ENCODE assay signal across 11 cellular contexts in the genomic region with DNA sequence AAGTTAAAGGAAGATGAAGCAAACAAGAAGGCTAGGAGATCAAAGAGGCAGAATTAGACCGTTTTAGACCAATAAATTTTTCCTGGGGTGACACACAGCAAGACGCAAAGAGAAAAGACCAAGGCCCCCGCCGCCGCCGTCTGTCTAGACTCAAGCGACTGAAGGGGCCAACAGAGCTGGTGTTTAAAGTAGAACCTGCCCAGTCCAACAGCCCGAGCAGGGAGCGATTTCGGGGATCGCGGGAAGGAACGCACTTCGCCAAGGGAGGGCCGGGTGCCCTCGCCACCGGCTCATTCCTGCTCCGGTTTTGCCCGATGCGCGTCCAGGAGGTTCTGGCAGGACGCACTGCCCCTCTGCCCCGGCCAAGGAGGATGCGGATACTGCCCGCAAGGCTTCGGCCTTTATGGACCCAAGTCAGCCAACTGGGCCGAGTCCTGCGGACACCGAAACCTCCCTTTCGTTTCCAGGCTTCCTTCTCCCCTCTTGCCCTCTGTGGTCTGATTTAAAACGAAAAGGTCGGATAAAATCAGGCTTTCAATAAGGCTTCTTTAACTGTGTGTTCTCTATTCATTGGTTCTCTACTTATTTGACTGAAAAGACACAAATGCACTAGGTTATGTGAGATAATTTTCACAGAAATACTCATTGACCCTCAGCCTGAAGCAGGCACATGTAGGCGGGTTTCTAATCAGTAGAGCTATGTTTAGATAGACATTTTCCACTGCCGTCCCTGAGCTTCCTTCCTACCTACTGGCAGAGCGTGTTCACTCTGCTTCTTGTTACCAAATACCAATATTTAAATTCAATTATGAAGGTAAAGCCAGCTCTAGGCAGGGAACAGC. TPM values are rescaled to one million over a fixed set of nuclear protein-coding genes. Genes with fewer than 3 reads are reported as not detected.
A peak's percentile ranks its signal among the peaks of the same experiment; 100 is the strongest.
DNase-seq lines count a peak whose midpoint lies in the region; ATAC-seq, FAIRE-seq and TF ChIP-seq lines count a peak whose summit lies in the region.
"Had no signal": no experiment of that assay in that cellular context is flagged by ENCODE, and none has a peak within 500 bp of the region (broad histone marks: within the 10 kb centered on the region; RNA-seq: fewer than 3 reads in every experiment).

No MANE protein-coding gene starts in this region.

- no TSS peak for BruUV-seq in endothelial cell of umbilical vein (replicated peaks; lab: Mats Ljungman, UMichigan)

- no peak overlapping the region for H3K4me3 ChIP-seq in DND-41 (ENCODE audit: low read depth in 1 of 2, low read length in 2 of 2)
- H3K4me3 ChIP-seq in endothelial cell of umbilical vein (replicated peaks in 1 of 3; ENCODE audit: insufficient read depth in 1 of 3, low read depth in 1 of 3, low read length in 3 of 3): peak overlapping the region in 2 of 3 experiments; percentile 30 to 32
- no peak overlapping the region for H3K4me3 ChIP-seq in pancreas

- peaks cover 32% of the 10 kb centered on the region for H3K4me1 ChIP-seq in DND-41 (ENCODE audit: insufficient read depth, low read length)
- peaks cover 61% of the 10 kb centered on the region for H3K4me1 ChIP-seq in endothelial cell of umbilical vein (ENCODE audit: control insufficient read depth, extremely low read depth, insufficient read depth, low read length)
- H3K4me1 ChIP-seq in pancreas: peaks cover 0 to 5% (median 4%) of the 10 kb centered on the region in 3 donors

- peak overlapping the region; percentile 29; the same call in 1 of the 2 replicates for H2AFZ ChIP-seq in DND-41 (ENCODE audit: low read depth, low read length)
- H2AFZ ChIP-seq in endothelial cell of umbilical vein (ENCODE audit: low read depth, low read length): peak overlapping the region; percentile 17

- no peaks in the 10 kb centered on the region for H3K9me1 ChIP-seq in endothelial cell of umbilical vein (replicated peaks; ENCODE audit: control insufficient read depth, extremely low read depth, insufficient read depth, low read length)

- TF ChIP-seq CTCF in DND-41 (IDR thresholded peaks at IDR 0.05; ENCODE audit: borderline replicate concordance, extremely low read depth, low read length, poor library complexity, severe bottlenecking) (no peak), endothelial cell of umbilical vein (IDR thresholded peaks at IDR 0.05; ENCODE audit: extremely low read depth in 1 of 2, insufficient read depth in 1 of 2, low read depth in 1 of 2, low read length in 2 of 2) (no peak), pancreas (IDR thresholded peaks at IDR 0.05) (no peak)

- FAIRE-seq in endothelial cell of umbilical vein (lab: Jason Lieb, UNC) (peak; percentile 35), pancreas (lab: Jason Lieb, UNC) (no peak)

- peaks cover 8 to 51% (median 14%) of the 10 kb centered on the region in 3 donors for H3K4me1 Mint-ChIP-seq in IgD-negative memory B cell

- CTCF ChIA-PET in endothelial cell of umbilical vein (lab: Charles Lee): interaction anchor here (0.7 to 4.1 kb wide), 22 partner anchors 7 to 1266 kb away, joined by 3 to 48 read pairs (median 4); a partner anchor contains a TSS

- H3K27ac ChIP-seq in DND-41 (ENCODE audit: low read length) (no peak overlapping the region), endothelial cell of umbilical vein (ENCODE audit: insufficient read depth, low read depth, low read length) (peak overlapping the region; percentile 69), pancreas (no peak overlapping the region)

- H3K9ac ChIP-seq in DND-41 (ENCODE audit: low read depth, low read length) (no peak overlapping the region), endothelial cell of umbilical vein (replicated peaks; ENCODE audit: extremely low read depth, insufficient read depth, low read length) (peak overlapping the region; percentile 78)

- H3K4me2 ChIP-seq in DND-41 (ENCODE audit: insufficient read depth, low read length) (no peak overlapping the region), endothelial cell of umbilical vein (ENCODE audit: insufficient read depth, low read length) (peak overlapping the region; percentile 74)

- peak overlapping the region; percentile 91 to 98 (median 94) for H3K27ac Mint-ChIP-seq in IgD-negative memory B cell

- intact Hi-C loops in endothelial cell of umbilical vein (cut with micrococcal nuclease) (loop anchor here (1.0 to 5.0 kb wide), 3 partner anchors 7 to 1001 kb away; a partner anchor contains a TSS), pancreas (cut with DNase I) (loop anchor here in 1 of 3 donors (10.0 kb wide), 1 partner anchor 1304 kb away; no protein-coding TSS in a partner anchor)

- H4K20me1 ChIP-seq in DND-41 (ENCODE audit: insufficient read depth, low read length): no peaks in the 10 kb centered on the region
- H4K20me1 ChIP-seq in endothelial cell of umbilical vein (replicated peaks; ENCODE audit: control insufficient read depth, extremely low read depth, insufficient read depth, low read length): no peaks in the 10 kb centered on the region

- DNase-seq in DND-41 (no peak), endothelial cell of umbilical vein (ENCODE audit: low read depth, low spot score) (peak; percentile 72), pancreas (peak in 4 of 6 donors; percentile 6 to 58 (median 28)), SK-N-DZ (ENCODE audit: low spot score) (no peak)
- no peak for DNase-seq in central memory CD4-positive, alpha-beta T cell
- no peak for DNase-seq in stimulated activated CD4-positive, alpha-beta T cell treated with anti-CD3 and anti-CD28 coated beads, Interleukin-4, amount 100 ng/mL, for 4 hours
- DNase-seq: NCI-H1417, NCI-H82 had no signal

- 18 to 19% methylated on average over 35 of the region's 35 CpGs for WGBS in pancreas, 2 donors

- H3K27me3 Mint-ChIP-seq in IgD-negative memory B cell: peaks cover 66% of the 10 kb centered on the region

- no peaks in the 10 kb centered on the region for H3K36me3 ChIP-seq in DND-41 (ENCODE audit: insufficient read depth, low read length)
- H3K36me3 ChIP-seq in endothelial cell of umbilical vein (ENCODE audit: control insufficient read depth in 2 of 2, extremely low read depth in 1 of 2, insufficient read depth in 2 of 2, low read length in 2 of 2): peaks cover 3 to 4% of the 10 kb centered on the region in 2 experiments
- H3K36me3 ChIP-seq in pancreas: no peaks in the 10 kb centered on the region

- H3K4me3 Mint-ChIP-seq in IgD-negative memory B cell: peak overlapping the region; percentile 38 to 89 (median 50)

- dilution Hi-C loops in endothelial cell of umbilical vein (cut with MboI; ENCODE audit: extremely low pct_ligation_motif_present, low sequenced_read_pairs): loop anchor here (25.0 kb wide), 1 partner anchor 971 kb away; no protein-coding TSS in a partner anchor

- H3K9me3 Mint-ChIP-seq in IgD-negative memory B cell: peaks cover 0 to 17% (median 1%) of the 10 kb centered on the region in 3 donors

- H3K9me3 ChIP-seq in DND-41 (ENCODE audit: insufficient read depth, low read length, severe bottlenecking) (no peaks in the 10 kb centered on the region), endothelial cell of umbilical vein (replicated peaks; ENCODE audit: control insufficient read depth, insufficient read depth, low read length) (no peaks in the 10 kb centered on the region), pancreas (no peaks in the 10 kb centered on the region)

- POLR2A ChIA-PET in endothelial cell of umbilical vein (lab: Charles Lee): interaction anchor here (0.7 to 1.7 kb wide), 5 partner anchors 9 to 15 kb away, joined by 3 to 5 read pairs (median 3); a partner anchor contains a TSS

- H3K27me3 ChIP-seq in DND-41 (ENCODE audit: insufficient read depth, low read length, poor library complexity) (no peaks in the 10 kb centered on the region), endothelial cell of umbilical vein (ENCODE audit: control insufficient read depth in 2 of 2, insufficient read depth in 2 of 2, low read length in 2 of 2) (no peaks in the 10 kb centered on the region), pancreas (peaks cover 15 to 74% (median 35%) of the 10 kb centered on the region in 4 donors)

- ATAC-seq in DND-41 (ENCODE audit: insufficient read depth, low read depth) (no peak), pancreas (no peak)
- ATAC-seq: left ventricle myocardium superior had no signal

- peaks cover 9% of the 10 kb centered on the region for H3K79me2 ChIP-seq in DND-41 (ENCODE audit: insufficient read depth, low read length)
- H3K79me2 ChIP-seq in endothelial cell of umbilical vein (ENCODE audit: control insufficient read depth, insufficient read depth, low read length): peaks cover 78% of the 10 kb centered on the region

- TF ChIP-seq POLR2A in endothelial cell of umbilical vein (IDR thresholded peaks at IDR 0.05; ENCODE audit: low read depth, low read length): no peak

- no peaks in the 10 kb centered on the region for H3K36me3 Mint-ChIP-seq in IgD-negative memory B cell

RNA-seq across cellular contexts. Expression of a gene that starts 2.2 kb away (rescaled TPM):
- polyA plus RNA-seq in IgD-negative memory B cell (1.0 TPM), endothelial cell of umbilical vein (16.9 and 18.1 TPM in 2 replicates), pancreas (under 1 TPM; 0.15 to 0.49 TPM)
- total RNA-seq in endothelial cell of umbilical vein (15.6 and 18.5 TPM in 2 replicates), pancreas (under 1 TPM in 3 of 6 donors, not detected in 3; 0.06 to 0.19 (median 0.17) TPM)
- 13.0 and 13.8 TPM in 2 replicates for polyA plus RNA-seq in endothelial cell of umbilical vein (2011; cell fraction: cytosol; rRNA removed)
- polyA plus RNA-seq in endothelial cell of umbilical vein (2011; cell fraction: nucleus; rRNA removed): 5.6 and 8.3 TPM in 2 replicates
- 13.9 and 16.0 TPM in 2 replicates for polyA plus RNA-seq in endothelial cell of umbilical vein (2012)
- polyA minus RNA-seq in endothelial cell of umbilical vein: 8.6 and 9.4 TPM in 2 replicates
- polyA minus RNA-seq in endothelial cell of umbilical vein (2011; cell fraction: cytosol; rRNA and poly(A)+ RNA removed): 5.9 TPM
- 3.8 and 4.1 TPM in 2 replicates for polyA minus RNA-seq in endothelial cell of umbilical vein (2011; cell fraction: nucleus; rRNA and poly(A)+ RNA removed)
- not detected in 2 replicates for polyA plus RNA-seq in SK-N-DZ (2014; cell fraction: cytosol; rRNA removed)
- not detected in 2 replicates for polyA plus RNA-seq in SK-N-DZ (2014; cell fraction: nucleus; rRNA removed)
- total RNA-seq: cerebellum, left ventricle myocardium superior had no signal

RNA-seq across cellular contexts. Expression of a gene that starts 6.3 kb away (rescaled TPM):
- polyA plus RNA-seq in IgD-negative memory B cell (not detected), endothelial cell of umbilical vein (4.2 and 4.7 TPM in 2 replicates), pancreas (under 1 TPM; 0.38 to 0.56 TPM)
- total RNA-seq in endothelial cell of umbilical vein (12.0 and 14.0 TPM in 2 replicates), pancreas (1 to 10 TPM in 1 of 6 donors, under 1 TPM in 4, not detected in 1; 0.13 to 1.9 (median 0.43) TPM)
- 1.5 and 2.4 TPM in 2 replicates for polyA plus RNA-seq in endothelial cell of umbilical vein (2011; cell fraction: cytosol; rRNA removed)
- 14.0 and 14.1 TPM in 2 replicates for polyA plus RNA-seq in endothelial cell of umbilical vein (2011; cell fraction: nucleus; rRNA removed)
- polyA plus RNA-seq in endothelial cell of umbilical vein (2012): 4.6 and 5.6 TPM in 2 replicates
- 1.6 and 2.0 TPM in 2 replicates for polyA minus RNA-seq in endothelial cell of umbilical vein
- polyA minus RNA-seq in endothelial cell of umbilical vein (2011; cell fraction: cytosol; rRNA and poly(A)+ RNA removed): not detected
- polyA minus RNA-seq in endothelial cell of umbilical vein (2011; cell fraction: nucleus; rRNA and poly(A)+ RNA removed): 7.1 and 20.1 TPM in 2 replicates
- not detected in 2 replicates for polyA plus RNA-seq in SK-N-DZ (2014; cell fraction: cytosol; rRNA removed)
- polyA plus RNA-seq in SK-N-DZ (2014; cell fraction: nucleus; rRNA removed): not detected in 2 replicates
- total RNA-seq: cerebellum had no signal

RNA-seq across cellular contexts. Expression of a gene that starts 6.7 kb away (rescaled TPM):
- polyA plus RNA-seq in IgD-negative memory B cell (0.20 TPM), endothelial cell of umbilical vein (47.2 and 84.1 TPM in 2 replicates), pancreas (under 1 TPM in 1 of 2 donors, not detected in 1; 0.09 TPM)
- total RNA-seq in endothelial cell of umbilical vein (61.6 and 62.9 TPM in 2 replicates), pancreas (under 1 TPM in 1 of 6 donors, not detected in 5; 0.13 TPM)
- 44.6 and 46.3 TPM in 2 replicates for polyA plus RNA-seq in endothelial cell of umbilical vein (2011; cell fraction: cytosol; rRNA removed)
- 94.3 and 108 TPM in 2 replicates for polyA plus RNA-seq in endothelial cell of umbilical vein (2011; cell fraction: nucleus; rRNA removed)
- 32.3 and 47.7 TPM in 2 replicates for polyA plus RNA-seq in endothelial cell of umbilical vein (2012)
- polyA minus RNA-seq in endothelial cell of umbilical vein: 8.0 and 11.3 TPM in 2 replicates
- not detected for polyA minus RNA-seq in endothelial cell of umbilical vein (2011; cell fraction: cytosol; rRNA and poly(A)+ RNA removed)
- 14.0 and 22.7 TPM in 2 replicates for polyA minus RNA-seq in endothelial cell of umbilical vein (2011; cell fraction: nucleus; rRNA and poly(A)+ RNA removed)
- 0.16 TPM in 1 of 2 replicates, not detected in the other for polyA plus RNA-seq in SK-N-DZ (2014; cell fraction: cytosol; rRNA removed)
- polyA plus RNA-seq in SK-N-DZ (2014; cell fraction: nucleus; rRNA removed): not detected in 2 replicates
- total RNA-seq: cerebellum, left ventricle myocardium superior had no signal

RNA-seq across cellular contexts. Expression of a gene that starts 11.1 kb away (rescaled TPM):
- 0.39 TPM for polyA plus RNA-seq in IgD-negative memory B cell
- total RNA-seq in endothelial cell of umbilical vein: 17.9 and 20.7 TPM in 2 replicates
- polyA plus RNA-seq in endothelial cell of umbilical vein: 7.8 and 10.0 TPM in 2 replicates
- 5.0 and 6.7 TPM in 2 replicates for polyA plus RNA-seq in endothelial cell of umbilical vein (2011; cell fraction: cytosol; rRNA removed)
- 15.6 and 19.9 TPM in 2 replicates for polyA plus RNA-seq in endothelial cell of umbilical vein (2011; cell fraction: nucleus; rRNA removed)
- polyA plus RNA-seq in endothelial cell of umbilical vein (2012): 6.1 and 6.2 TPM in 2 replicates
- polyA minus RNA-seq in endothelial cell of umbilical vein: 6.1 and 6.7 TPM in 2 replicates
- not detected for polyA minus RNA-seq in endothelial cell of umbilical vein (2011; cell fraction: cytosol; rRNA and poly(A)+ RNA removed)
- 8.4 and 18.0 TPM in 2 replicates for polyA minus RNA-seq in endothelial cell of umbilical vein (2011; cell fraction: nucleus; rRNA and poly(A)+ RNA removed)
- total RNA-seq in pancreas: under 1 TPM in 1 of 6 donors, not detected in 5; 0.34 TPM
- polyA plus RNA-seq in pancreas: under 1 TPM in 1 of 2 donors, not detected in 1; 0.12 TPM
- not detected in 2 replicates for polyA plus RNA-seq in SK-N-DZ (2014; cell fraction: cytosol; rRNA removed)
- polyA plus RNA-seq in SK-N-DZ (2014; cell fraction: nucleus; rRNA removed): not detected in 2 replicates
- total RNA-seq: cerebellum, left ventricle myocardium superior had no signal

RNA-seq across cellular contexts. Expression of a gene that starts 15.2 kb away (rescaled TPM):
- not detected for polyA plus RNA-seq in IgD-negative memory B cell
- 18.8 and 21.4 TPM in 2 replicates for total RNA-seq in endothelial cell of umbilical vein
- polyA plus RNA-seq in endothelial cell of umbilical vein: 18.6 and 22.1 TPM in 2 replicates
- 15.7 and 18.5 TPM in 2 replicates for polyA plus RNA-seq in endothelial cell of umbilical vein (2011; cell fraction: cytosol; rRNA removed)
- 29.1 and 32.2 TPM in 2 replicates for polyA plus RNA-seq in endothelial cell of umbilical vein (2011; cell fraction: nucleus; rRNA removed)
- polyA plus RNA-seq in endothelial cell of umbilical vein (2012): 19.5 and 28.4 TPM in 2 replicates
- polyA minus RNA-seq in endothelial cell of umbilical vein: 12.0 and 16.8 TPM in 2 replicates
- 1.3 TPM for polyA minus RNA-seq in endothelial cell of umbilical vein (2011; cell fraction: cytosol; rRNA and poly(A)+ RNA removed)
- 10.0 and 11.6 TPM in 2 replicates for polyA minus RNA-seq in endothelial cell of umbilical vein (2011; cell fraction: nucleus; rRNA and poly(A)+ RNA removed)
- total RNA-seq in pancreas: 1 to 10 TPM in 1 of 6 donors, under 1 TPM in 4, not detected in 1; 0.24 to 1.4 (median 0.76) TPM
- 1 to 10 TPM in 1 of 2 donors, under 1 TPM in 1; 0.95 to 1.2 TPM for polyA plus RNA-seq in pancreas
- not detected in 2 replicates for polyA plus RNA-seq in SK-N-DZ (2014; cell fraction: cytosol; rRNA removed)
- not detected in 2 replicates for polyA plus RNA-seq in SK-N-DZ (2014; cell fraction: nucleus; rRNA removed)
- total RNA-seq: cerebellum, left ventricle myocardium superior had no signal

Comparison
In these comparisons a context has a peak if more than half of its experiments do, and no peak if none do; other contexts are left out.
1. DNase-seq: peak in endothelial cell of umbilical vein (single experiment) and pancreas (4 of 6); none in DND-41 (single experiment), central memory CD4-positive, alpha-beta T cell (single experiment), stimulated activated CD4-positive, alpha-beta T cell treated with anti-CD3 and anti-CD28 coated beads, Interleukin-4, amount 100 ng/mL, for 4 hours (0 of 2) and SK-N-DZ (single experiment).
2. H3K4me3 ChIP-seq: peak in endothelial cell of umbilical vein (2 of 3); none in DND-41 (0 of 2) and pancreas (0 of 4).
3. RNA of a gene that starts 6.7 kb away (polyA plus RNA-seq): 32.3 to 108 TPM in endothelial cell of umbilical vein; 0.20 TPM in IgD-negative memory B cell (single experiment) and 0.09 TPM in pancreas; every median in the first group is over 10 times any median in the second.